Comparison of ENCODE assay signal across 1 cellular context in the genomic region with DNA sequence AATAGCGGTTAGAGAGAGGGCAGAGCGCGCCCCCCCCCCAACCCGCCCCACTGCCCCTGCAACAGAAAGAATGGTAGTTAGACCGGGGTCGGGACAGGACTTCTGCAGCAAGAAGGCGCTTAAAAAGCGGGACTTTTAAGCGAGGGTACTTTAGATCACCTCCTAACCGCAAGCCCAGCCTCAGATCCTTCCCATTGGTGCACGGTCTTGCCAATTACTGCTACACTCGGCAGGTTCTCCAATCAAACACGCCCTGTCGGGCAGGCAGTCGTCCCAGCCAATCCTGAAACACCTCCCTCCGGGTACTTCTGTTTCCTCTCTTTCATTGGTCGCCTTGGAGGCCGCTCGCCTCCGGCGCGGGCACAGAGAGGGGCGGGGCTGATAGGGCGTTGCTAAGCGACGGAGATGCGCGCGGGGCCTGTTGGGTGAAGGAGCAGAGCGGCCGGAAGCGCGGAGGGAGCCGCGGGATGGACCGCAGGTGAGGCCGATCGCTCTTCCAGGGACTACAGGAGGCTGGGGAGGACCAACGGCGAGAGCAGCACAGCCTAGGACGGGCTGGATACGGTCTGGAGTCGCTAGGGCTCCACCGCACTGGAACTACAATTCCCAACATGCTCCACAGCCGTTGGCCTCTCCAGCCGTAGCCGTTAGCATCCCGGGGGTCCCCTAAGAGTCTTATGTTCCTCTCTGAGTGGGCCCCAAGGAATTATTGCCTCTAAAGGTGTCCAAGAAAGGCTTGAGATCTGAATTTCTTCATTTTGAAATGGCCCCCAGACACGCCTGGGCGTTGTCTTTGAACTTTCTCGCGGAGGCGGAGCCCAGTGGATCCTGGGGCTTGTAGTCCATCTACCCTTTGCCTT.
TF ChIP-seq lines count a peak whose summit lies in the region.

A gene (plus strand): TSS at position 428 of the 860 bp plus-strand sequence. CDS start 40 bp downstream, at position 468.

TF ChIP-seq in HepG2, 621 proteins besides CTCF, POLR2A, EP300 and RAD21 (continued from another document and continues in another):
- TF ChIP-seq, protein P1, sequence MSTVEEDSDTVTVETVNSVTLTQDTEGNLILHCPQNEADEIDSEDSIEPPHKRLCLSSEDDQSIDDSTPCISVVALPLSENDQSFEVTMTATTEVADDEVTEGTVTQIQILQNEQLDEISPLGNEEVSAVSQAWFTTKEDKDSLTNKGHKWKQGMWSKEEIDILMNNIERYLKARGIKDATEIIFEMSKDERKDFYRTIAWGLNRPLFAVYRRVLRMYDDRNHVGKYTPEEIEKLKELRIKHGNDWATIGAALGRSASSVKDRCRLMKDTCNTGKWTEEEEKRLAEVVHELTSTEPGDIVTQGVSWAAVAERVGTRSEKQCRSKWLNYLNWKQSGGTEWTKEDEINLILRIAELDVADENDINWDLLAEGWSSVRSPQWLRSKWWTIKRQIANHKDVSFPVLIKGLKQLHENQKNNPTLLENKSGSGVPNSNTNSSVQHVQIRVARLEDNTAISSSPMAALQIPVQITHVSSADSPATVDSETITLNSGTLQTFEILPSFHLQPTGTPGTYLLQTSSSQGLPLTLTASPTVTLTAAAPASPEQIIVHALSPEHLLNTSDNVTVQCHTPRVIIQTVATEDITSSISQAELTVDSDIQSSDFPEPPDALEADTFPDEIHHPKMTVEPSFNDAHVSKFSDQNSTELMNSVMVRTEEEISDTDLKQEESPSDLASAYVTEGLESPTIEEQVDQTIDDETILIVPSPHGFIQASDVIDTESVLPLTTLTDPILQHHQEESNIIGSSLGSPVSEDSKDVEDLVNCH (CRISPR knock-in tag; IDR thresholded peaks at IDR 0.05), result no peak
- TF ChIP-seq ZC3H13 (CRISPR knock-in tag; IDR thresholded peaks at IDR 0.05) (no peak), EED (CRISPR knock-in tag; IDR thresholded peaks at IDR 0.05) (no peak), ASH2L (IDR thresholded peaks at IDR 0.05; ENCODE audit: insufficient read length, low read depth, low read length) (peak; percentile 55), TBL1XR1 (IDR thresholded peaks at IDR 0.05; ENCODE audit: borderline replicate concordance, low read length, partially characterized antibody) (no peak), HIVEP1 (CRISPR knock-in tag; IDR thresholded peaks at IDR 0.05) (no peak), ZNF274 (CRISPR knock-in tag; IDR thresholded peaks at IDR 0.05) (no peak), NAIF1 (CRISPR knock-in tag; IDR thresholded peaks at IDR 0.05; ENCODE audit: borderline replicate concordance) (no peak), SATB2 (CRISPR knock-in tag; IDR thresholded peaks at IDR 0.05) (no peak), DMAP1 (CRISPR knock-in tag; IDR thresholded peaks at IDR 0.05) (peak; percentile 67; the same call in 1 of the 2 replicates), ZNF761 (CRISPR knock-in tag; conservative IDR thresholded peaks at IDR 0.05) (no peak), MBD4 (IDR thresholded peaks at IDR 0.05; ENCODE audit: borderline replicate concordance, low read length) (no peak), ZNF790 (CRISPR knock-in tag; IDR thresholded peaks at IDR 0.05; ENCODE audit: borderline replicate concordance) (no peak), RFXANK (CRISPR knock-in tag; IDR thresholded peaks at IDR 0.05) (no peak), ZSCAN22 (CRISPR knock-in tag; IDR thresholded peaks at IDR 0.05) (no peak), ZKSCAN1 (IDR thresholded peaks at IDR 0.05; ENCODE audit: low read length) (no peak), KMT2A (CRISPR knock-in tag; IDR thresholded peaks at IDR 0.05) (no peak), ZNF788 (CRISPR knock-in tag; IDR thresholded peaks at IDR 0.05; ENCODE audit: borderline replicate concordance) (no peak), ZNF230 (CRISPR knock-in tag; IDR thresholded peaks at IDR 0.05) (no peak), ZNF878 (CRISPR knock-in tag; IDR thresholded peaks at IDR 0.05) (no peak), IKZF1 (IDR thresholded peaks at IDR 0.05) (no peak), ARNT (IDR thresholded peaks at IDR 0.05) (no peak), RNF2 (conservative IDR thresholded peaks at IDR 0.05; ENCODE audit: low read depth) (no peak), SOX13 (IDR thresholded peaks at IDR 0.05) (no peak), SOX13 (CRISPR knock-in tag; conservative IDR thresholded peaks at IDR 0.05 in 1 of 2, IDR thresholded peaks at IDR 0.05 in 1 of 2) (no peak), ZSCAN29 (CRISPR knock-in tag; conservative IDR thresholded peaks at IDR 0.05) (no peak), ZBTB8A (CRISPR knock-in tag; IDR thresholded peaks at IDR 0.05; ENCODE audit: borderline replicate concordance, low read depth) (no peak), ZNF501 (CRISPR knock-in tag; IDR thresholded peaks at IDR 0.05) (peak; percentile 42; the same call in 1 of the 2 replicates), ZBTB42 (CRISPR knock-in tag; IDR thresholded peaks at IDR 0.05) (no peak), NCOR1 (IDR thresholded peaks at IDR 0.05; ENCODE audit: borderline replicate concordance, low read length) (no peak), ZNF430 (CRISPR knock-in tag; IDR thresholded peaks at IDR 0.05) (no peak), HNF4A (CRISPR knock-in tag; IDR thresholded peaks at IDR 0.05) (no peak), SYNCRIP (IDR thresholded peaks at IDR 0.05; ENCODE audit: insufficient read depth, low read depth, low read length) (no peak), PAX8 (CRISPR knock-in tag; IDR thresholded peaks at IDR 0.05; ENCODE audit: borderline replicate concordance) (peak; percentile 57; the same call in 1 of the 2 replicates), FLYWCH1 (CRISPR knock-in tag; IDR thresholded peaks at IDR 0.05) (no peak)
- TF ChIP-seq, protein P2, sequence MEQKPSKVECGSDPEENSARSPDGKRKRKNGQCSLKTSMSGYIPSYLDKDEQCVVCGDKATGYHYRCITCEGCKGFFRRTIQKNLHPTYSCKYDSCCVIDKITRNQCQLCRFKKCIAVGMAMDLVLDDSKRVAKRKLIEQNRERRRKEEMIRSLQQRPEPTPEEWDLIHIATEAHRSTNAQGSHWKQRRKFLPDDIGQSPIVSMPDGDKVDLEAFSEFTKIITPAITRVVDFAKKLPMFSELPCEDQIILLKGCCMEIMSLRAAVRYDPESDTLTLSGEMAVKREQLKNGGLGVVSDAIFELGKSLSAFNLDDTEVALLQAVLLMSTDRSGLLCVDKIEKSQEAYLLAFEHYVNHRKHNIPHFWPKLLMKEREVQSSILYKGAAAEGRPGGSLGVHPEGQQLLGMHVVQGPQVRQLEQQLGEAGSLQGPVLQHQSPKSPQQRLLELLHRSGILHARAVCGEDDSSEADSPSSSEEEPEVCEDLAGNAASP (CRISPR knock-in tag; IDR thresholded peaks at IDR 0.05; ENCODE audit: borderline replicate concordance), result no peak
- TF ChIP-seq, protein P3, sequence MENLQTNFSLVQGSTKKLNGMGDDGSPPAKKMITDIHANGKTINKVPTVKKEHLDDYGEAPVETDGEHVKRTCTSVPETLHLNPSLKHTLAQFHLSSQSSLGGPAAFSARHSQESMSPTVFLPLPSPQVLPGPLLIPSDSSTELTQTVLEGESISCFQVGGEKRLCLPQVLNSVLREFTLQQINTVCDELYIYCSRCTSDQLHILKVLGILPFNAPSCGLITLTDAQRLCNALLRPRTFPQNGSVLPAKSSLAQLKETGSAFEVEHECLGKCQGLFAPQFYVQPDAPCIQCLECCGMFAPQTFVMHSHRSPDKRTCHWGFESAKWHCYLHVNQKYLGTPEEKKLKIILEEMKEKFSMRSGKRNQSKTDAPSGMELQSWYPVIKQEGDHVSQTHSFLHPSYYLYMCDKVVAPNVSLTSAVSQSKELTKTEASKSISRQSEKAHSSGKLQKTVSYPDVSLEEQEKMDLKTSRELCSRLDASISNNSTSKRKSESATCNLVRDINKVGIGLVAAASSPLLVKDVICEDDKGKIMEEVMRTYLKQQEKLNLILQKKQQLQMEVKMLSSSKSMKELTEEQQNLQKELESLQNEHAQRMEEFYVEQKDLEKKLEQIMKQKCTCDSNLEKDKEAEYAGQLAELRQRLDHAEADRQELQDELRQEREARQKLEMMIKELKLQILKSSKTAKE (CRISPR knock-in tag; IDR thresholded peaks at IDR 0.05; ENCODE audit: borderline replicate concordance), result no peak
- TF ChIP-seq, protein P4, sequence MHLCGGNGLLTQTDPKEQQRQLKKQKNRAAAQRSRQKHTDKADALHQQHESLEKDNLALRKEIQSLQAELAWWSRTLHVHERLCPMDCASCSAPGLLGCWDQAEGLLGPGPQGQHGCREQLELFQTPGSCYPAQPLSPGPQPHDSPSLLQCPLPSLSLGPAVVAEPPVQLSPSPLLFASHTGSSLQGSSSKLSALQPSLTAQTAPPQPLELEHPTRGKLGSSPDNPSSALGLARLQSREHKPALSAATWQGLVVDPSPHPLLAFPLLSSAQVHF (CRISPR knock-in tag; IDR thresholded peaks at IDR 0.05), result no peak
- TF ChIP-seq, protein P5, sequence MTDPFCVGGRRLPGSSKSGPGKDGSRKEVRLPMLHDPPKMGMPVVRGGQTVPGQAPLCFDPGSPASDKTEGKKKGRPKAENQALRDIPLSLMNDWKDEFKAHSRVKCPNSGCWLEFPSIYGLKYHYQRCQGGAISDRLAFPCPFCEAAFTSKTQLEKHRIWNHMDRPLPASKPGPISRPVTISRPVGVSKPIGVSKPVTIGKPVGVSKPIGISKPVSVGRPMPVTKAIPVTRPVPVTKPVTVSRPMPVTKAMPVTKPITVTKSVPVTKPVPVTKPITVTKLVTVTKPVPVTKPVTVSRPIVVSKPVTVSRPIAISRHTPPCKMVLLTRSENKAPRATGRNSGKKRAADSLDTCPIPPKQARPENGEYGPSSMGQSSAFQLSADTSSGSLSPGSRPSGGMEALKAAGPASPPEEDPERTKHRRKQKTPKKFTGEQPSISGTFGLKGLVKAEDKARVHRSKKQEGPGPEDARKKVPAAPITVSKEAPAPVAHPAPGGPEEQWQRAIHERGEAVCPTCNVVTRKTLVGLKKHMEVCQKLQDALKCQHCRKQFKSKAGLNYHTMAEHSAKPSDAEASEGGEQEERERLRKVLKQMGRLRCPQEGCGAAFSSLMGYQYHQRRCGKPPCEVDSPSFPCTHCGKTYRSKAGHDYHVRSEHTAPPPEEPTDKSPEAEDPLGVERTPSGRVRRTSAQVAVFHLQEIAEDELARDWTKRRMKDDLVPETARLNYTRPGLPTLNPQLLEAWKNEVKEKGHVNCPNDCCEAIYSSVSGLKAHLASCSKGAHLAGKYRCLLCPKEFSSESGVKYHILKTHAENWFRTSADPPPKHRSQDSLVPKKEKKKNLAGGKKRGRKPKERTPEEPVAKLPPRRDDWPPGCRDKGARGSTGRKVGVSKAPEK (CRISPR knock-in tag; IDR thresholded peaks at IDR 0.05; ENCODE audit: borderline replicate concordance), result no peak
- TF ChIP-seq, protein P6, sequence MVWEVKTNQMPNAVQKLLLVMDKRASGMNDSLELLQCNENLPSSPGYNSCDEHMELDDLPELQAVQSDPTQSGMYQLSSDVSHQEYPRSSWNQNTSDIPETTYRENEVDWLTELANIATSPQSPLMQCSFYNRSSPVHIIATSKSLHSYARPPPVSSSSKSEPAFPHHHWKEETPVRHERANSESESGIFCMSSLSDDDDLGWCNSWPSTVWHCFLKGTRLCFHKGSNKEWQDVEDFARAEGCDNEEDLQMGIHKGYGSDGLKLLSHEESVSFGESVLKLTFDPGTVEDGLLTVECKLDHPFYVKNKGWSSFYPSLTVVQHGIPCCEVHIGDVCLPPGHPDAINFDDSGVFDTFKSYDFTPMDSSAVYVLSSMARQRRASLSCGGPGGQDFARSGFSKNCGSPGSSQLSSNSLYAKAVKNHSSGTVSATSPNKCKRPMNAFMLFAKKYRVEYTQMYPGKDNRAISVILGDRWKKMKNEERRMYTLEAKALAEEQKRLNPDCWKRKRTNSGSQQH (CRISPR knock-in tag; IDR thresholded peaks at IDR 0.05; ENCODE audit: low read depth), result no peak
- TF ChIP-seq, protein P7, sequence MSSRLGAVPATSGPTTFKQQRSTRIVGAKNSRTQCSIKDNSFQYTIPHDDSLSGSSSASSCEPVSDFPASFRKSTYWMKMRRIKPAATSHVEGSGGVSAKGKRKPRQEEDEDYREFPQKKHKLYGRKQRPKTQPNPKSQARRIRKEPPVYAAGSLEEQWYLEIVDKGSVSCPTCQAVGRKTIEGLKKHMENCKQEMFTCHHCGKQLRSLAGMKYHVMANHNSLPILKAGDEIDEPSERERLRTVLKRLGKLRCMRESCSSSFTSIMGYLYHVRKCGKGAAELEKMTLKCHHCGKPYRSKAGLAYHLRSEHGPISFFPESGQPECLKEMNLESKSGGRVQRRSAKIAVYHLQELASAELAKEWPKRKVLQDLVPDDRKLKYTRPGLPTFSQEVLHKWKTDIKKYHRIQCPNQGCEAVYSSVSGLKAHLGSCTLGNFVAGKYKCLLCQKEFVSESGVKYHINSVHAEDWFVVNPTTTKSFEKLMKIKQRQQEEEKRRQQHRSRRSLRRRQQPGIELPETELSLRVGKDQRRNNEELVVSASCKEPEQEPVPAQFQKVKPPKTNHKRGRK (CRISPR knock-in tag; IDR thresholded peaks at IDR 0.05), result no peak
- TF ChIP-seq, protein P8, sequence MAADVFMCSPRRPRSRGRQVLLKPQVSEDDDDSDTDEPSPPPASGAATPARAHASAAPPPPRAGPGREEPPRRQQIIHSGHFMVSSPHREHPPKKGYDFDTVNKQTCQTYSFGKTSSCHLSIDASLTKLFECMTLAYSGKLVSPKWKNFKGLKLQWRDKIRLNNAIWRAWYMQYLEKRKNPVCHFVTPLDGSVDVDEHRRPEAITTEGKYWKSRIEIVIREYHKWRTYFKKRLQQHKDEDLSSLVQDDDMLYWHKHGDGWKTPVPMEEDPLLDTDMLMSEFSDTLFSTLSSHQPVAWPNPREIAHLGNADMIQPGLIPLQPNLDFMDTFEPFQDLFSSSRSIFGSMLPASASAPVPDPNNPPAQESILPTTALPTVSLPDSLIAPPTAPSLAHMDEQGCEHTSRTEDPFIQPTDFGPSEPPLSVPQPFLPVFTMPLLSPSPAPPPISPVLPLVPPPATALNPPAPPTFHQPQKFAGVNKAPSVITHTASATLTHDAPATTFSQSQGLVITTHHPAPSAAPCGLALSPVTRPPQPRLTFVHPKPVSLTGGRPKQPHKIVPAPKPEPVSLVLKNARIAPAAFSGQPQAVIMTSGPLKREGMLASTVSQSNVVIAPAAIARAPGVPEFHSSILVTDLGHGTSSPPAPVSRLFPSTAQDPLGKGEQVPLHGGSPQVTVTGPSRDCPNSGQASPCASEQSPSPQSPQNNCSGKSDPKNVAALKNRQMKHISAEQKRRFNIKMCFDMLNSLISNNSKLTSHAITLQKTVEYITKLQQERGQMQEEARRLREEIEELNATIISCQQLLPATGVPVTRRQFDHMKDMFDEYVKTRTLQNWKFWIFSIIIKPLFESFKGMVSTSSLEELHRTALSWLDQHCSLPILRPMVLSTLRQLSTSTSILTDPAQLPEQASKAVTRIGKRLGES (CRISPR knock-in tag; IDR thresholded peaks at IDR 0.05; ENCODE audit: borderline replicate concordance), result no peak
- TF ChIP-seq, protein P9, sequence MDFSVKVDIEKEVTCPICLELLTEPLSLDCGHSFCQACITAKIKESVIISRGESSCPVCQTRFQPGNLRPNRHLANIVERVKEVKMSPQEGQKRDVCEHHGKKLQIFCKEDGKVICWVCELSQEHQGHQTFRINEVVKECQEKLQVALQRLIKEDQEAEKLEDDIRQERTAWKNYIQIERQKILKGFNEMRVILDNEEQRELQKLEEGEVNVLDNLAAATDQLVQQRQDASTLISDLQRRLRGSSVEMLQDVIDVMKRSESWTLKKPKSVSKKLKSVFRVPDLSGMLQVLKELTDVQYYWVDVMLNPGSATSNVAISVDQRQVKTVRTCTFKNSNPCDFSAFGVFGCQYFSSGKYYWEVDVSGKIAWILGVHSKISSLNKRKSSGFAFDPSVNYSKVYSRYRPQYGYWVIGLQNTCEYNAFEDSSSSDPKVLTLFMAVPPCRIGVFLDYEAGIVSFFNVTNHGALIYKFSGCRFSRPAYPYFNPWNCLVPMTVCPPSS (IDR thresholded peaks at IDR 0.05), result no peak
